ENCODE assay signal across 24 cellular contexts in genomic region chr5:149425729-149426128, GRCh38. TPM values are rescaled to one million over a fixed set of nuclear protein-coding genes. Genes with fewer than 3 reads are reported as not detected.
DNase-seq lines count a peak whose midpoint lies in the region; ATAC-seq, FAIRE-seq and TF ChIP-seq lines count a peak whose summit lies in the region.
"Had no signal": no experiment of that assay in that cellular context is flagged by ENCODE, and none has a peak within 500 bp of the region (broad histone marks: within the 10 kb centered on the region; RNA-seq: fewer than 3 reads in every experiment).

No MANE protein-coding gene starts in this region.

- H3K9me3 ChIP-seq in lung (ENCODE audit: control insufficient read depth in 2 of 2, insufficient read depth in 1 of 2, low read length in 1 of 2) (no peaks in the 10 kb centered on the region), stomach smooth muscle (ENCODE audit: control insufficient read depth in 2 of 2, low read length in 2 of 2) (no peaks in the 10 kb centered on the region), adrenal gland (replicated peaks in 1 of 3) (no peaks in the 10 kb centered on the region)
- H3K9me3 ChIP-seq: testis had no signal

- TF ChIP-seq POLR2A in adrenal gland (IDR thresholded peaks at IDR 0.05), result no peak

- DNase-seq in NCI-H82 (lab: John Stamatoyannopoulos, UW) (peak; percentile 37), bronchial epithelial cell (ENCODE audit: low read depth) (no peak), lung (ENCODE audit: low spot score) (no peak), NCI-H128 (lab: John Stamatoyannopoulos, UW; ENCODE audit: unreplicated experiment) (no peak), adrenal gland (no peak)
- DNase-seq: activated CD8-positive, alpha-beta memory T cell treated with anti-CD3 and anti-CD28 coated beads, Interleukin-2, amount 50 U/mL, for 48 hours; activated effector memory CD4-positive, alpha-beta T cell treated with anti-CD3 and anti-CD28 coated beads, Interleukin-2, amount 50 U/mL, for 16 hours; CD4-positive, alpha-beta T cell; central memory CD4-positive, alpha-beta T cell; DMS153; GDM1; NCI-H1930; NK-92 treated with Interleukin-12 subunit alpha and Interleukin-12 subunit beta, amount 100 ng/mL, for 24 hours; occipital lobe; testis had no signal

- no peak for ATAC-seq in lung (ENCODE audit: insufficient read depth, low FRiP score)
- no peak for ATAC-seq in GM19463 (IDR thresholded peaks at IDR 0.05; ENCODE audit: unreplicated experiment)
- no peak for ATAC-seq in HG03097 (IDR thresholded peaks at IDR 0.05; ENCODE audit: low FRiP score, unreplicated experiment)
- ATAC-seq: GM23338; Panc1; stimulated activated effector memory CD8-positive, alpha-beta T cell treated with anti-CD3 and anti-CD28 coated beads, Interleukin-12 subunit alpha, Interleukin-12 subunit beta, amount 100 ng/mL, for 72 hours had no signal

- peak; percentile 36 for FAIRE-seq in bronchial epithelial cell (lab: Jason Lieb, UNC)

- no peak overlapping the region for H3K4me3 ChIP-seq in bronchial epithelial cell (ENCODE audit: low read depth, low read length)
- no peak overlapping the region for H3K4me3 ChIP-seq in lung
- peak overlapping the region in 1 of 2 donors; percentile 8 for H3K4me3 ChIP-seq in stomach smooth muscle (ENCODE audit: low read length in 2 of 2)
- H3K4me3 ChIP-seq in adrenal gland, result no peak overlapping the region
- H3K4me3 ChIP-seq: GM23338, testis had no signal

- TF ChIP-seq CTCF in bronchial epithelial cell (IDR thresholded peaks at IDR 0.05; ENCODE audit: insufficient read depth, low read length, severe bottlenecking), result no peak
- TF ChIP-seq CTCF in lung (IDR thresholded peaks at IDR 0.05; ENCODE audit: control extremely low read depth, extremely low read depth), result no peak
- TF ChIP-seq CTCF in adrenal gland (IDR thresholded peaks at IDR 0.05), result no peak

- H3K27ac ChIP-seq in lung (ENCODE audit: low read depth in 1 of 2, low read length in 1 of 2) (peak overlapping the region; percentile 55 to 85), stomach smooth muscle (ENCODE audit: low read length) (peak overlapping the region; percentile 100), adrenal gland (peak overlapping the region in 2 of 5 donors; percentile 48 to 96)
- H3K27ac ChIP-seq: epithelial cell of prostate, KMS-11 had no signal

- WGBS in lung, 2 donors, result 68 to 82% methylated on average over 4 of the region's 4 CpGs
- WGBS in adrenal gland, 4 donors, result 87 to 93% (median 87%) methylated on average over 4 of the region's 4 CpGs

- no peaks in the 10 kb centered on the region for H3K27me3 ChIP-seq in bronchial epithelial cell (ENCODE audit: control insufficient read depth, insufficient read depth, low read length)
- H3K27me3 ChIP-seq in lung (ENCODE audit: control insufficient read depth, insufficient read depth), result no peaks in the 10 kb centered on the region
- H3K27me3 ChIP-seq in stomach smooth muscle (ENCODE audit: control insufficient read depth in 1 of 2, insufficient read depth in 2 of 2, low read length in 2 of 2), result no peaks in the 10 kb centered on the region
- H3K27me3 ChIP-seq in adrenal gland, result no peaks in the 10 kb centered on the region
- H3K27me3 ChIP-seq: testis had no signal

- H3K36me3 ChIP-seq in bronchial epithelial cell (ENCODE audit: control insufficient read depth, insufficient read depth, low read length) (no peaks in the 10 kb centered on the region), lung (ENCODE audit: control insufficient read depth in 2 of 2, insufficient read depth in 2 of 2, low read length in 2 of 2) (no peaks in the 10 kb centered on the region), stomach smooth muscle (ENCODE audit: control insufficient read depth in 2 of 2, insufficient read depth in 2 of 2, low read length in 2 of 2) (peaks cover 88 to 92% of the 10 kb centered on the region in 2 donors), adrenal gland (replicated peaks in 1 of 2) (peaks cover 0 to 17% of the 10 kb centered on the region in 2 donors)

- H3K4me1 ChIP-seq in lung (ENCODE audit: control insufficient read depth in 2 of 2, insufficient read depth in 2 of 2, low read length in 2 of 2) (peaks cover 0 to 20% of the 10 kb centered on the region in 2 donors), stomach smooth muscle (ENCODE audit: control insufficient read depth, insufficient read depth, low read length) (peaks cover 63% of the 10 kb centered on the region), adrenal gland (replicated peaks in 1 of 2) (peaks cover 47 to 90% of the 10 kb centered on the region in 2 donors)

- H3K9ac ChIP-seq in stomach smooth muscle (ENCODE audit: low read length in 2 of 2), result peak overlapping the region in 1 of 2 donors; percentile 51
- H3K9ac ChIP-seq: KMS-11 had no signal

- intact Hi-C loops in adrenal gland (cut with DNase I), result no loop called here

RNA-seq across cellular contexts. Expression of gene IL17B, which starts 46.6 kb away (rescaled TPM):
- total RNA-seq in bronchial epithelial cell, result not detected in 2 replicates
- 1 to 10 TPM in 1 of 2 donors, under 1 TPM in 1; 0.34 to 1.3 TPM for total RNA-seq in lung
- under 1 TPM; 0.26 to 0.44 TPM for polyA plus RNA-seq in lung
- 1 to 10 TPM in 7 of 8 donors, not detected in 1; 1.6 to 6.1 (median 2.9) TPM for total RNA-seq in adrenal gland
- polyA plus RNA-seq in adrenal gland, result 1 to 10 TPM; 1.5 to 9.7 (median 2.8) TPM
- total RNA-seq: CD4-positive, alpha-beta T cell; GM23338; occipital lobe; SK-MEL-5 had no signal
- polyA plus RNA-seq: GM23338 had no signal
